Comparison of ENCODE assay signal across 30 cellular contexts in genomic region chr15:83993591-83993990, GRCh38.
DNase-seq lines count a peak whose midpoint lies in the region; FAIRE-seq and TF ChIP-seq lines count a peak whose summit lies in the region.
"Had no signal": no experiment of that assay in that cellular context is flagged by ENCODE, and none has a peak within 500 bp of the region (broad histone marks: within the 10 kb centered on the region; RNA-seq: fewer than 3 reads in every experiment).

No MANE protein-coding gene starts in this region.

- H3K4me1 ChIP-seq in astrocyte (ENCODE audit: insufficient read depth, low read length): no peaks in the 10 kb centered on the region
- H3K4me1 ChIP-seq in mesendoderm (ENCODE audit: control insufficient read depth, low read depth, low read length): no peaks in the 10 kb centered on the region
- H3K4me1 ChIP-seq: upper lobe of left lung had no signal

- H3K27ac ChIP-seq in astrocyte (ENCODE audit: low read depth, low read length): no peak overlapping the region
- no peak overlapping the region for H3K27ac ChIP-seq in mesendoderm (ENCODE audit: low read depth, low read length)
- H3K27ac ChIP-seq: 22Rv1, dorsolateral prefrontal cortex, upper lobe of left lung had no signal

- H3K9ac ChIP-seq in astrocyte (ENCODE audit: low read length) (no peak overlapping the region), mesendoderm (ENCODE audit: low read length) (no peak overlapping the region)

- H3K79me2 ChIP-seq in astrocyte (ENCODE audit: insufficient read depth, low read length) (no peaks in the 10 kb centered on the region), mesendoderm (ENCODE audit: control insufficient read depth, insufficient read depth, low read length) (no peaks in the 10 kb centered on the region)

- no peaks in the 10 kb centered on the region for H3K9me3 ChIP-seq in astrocyte (ENCODE audit: insufficient read depth, low read depth, low read length)
- H3K9me3 ChIP-seq: upper lobe of left lung had no signal

- H4K5ac ChIP-seq in mesendoderm (ENCODE audit: low read length): no peak overlapping the region

- peak; percentile 4 for TF ChIP-seq CTCF in astrocyte (IDR thresholded peaks at IDR 0.05; ENCODE audit: insufficient read depth, low read depth, low read length)

- WGBS in mesendoderm (ENCODE audit: extremely low coverage, insufficient coverage, low lambda C conversion rate): no CpG with 5 or more reads among the region's 2 CpGs

- no peak overlapping the region for H4K8ac ChIP-seq in mesendoderm (ENCODE audit: low read depth, low read length)

- H2AFZ ChIP-seq in astrocyte (ENCODE audit: low read depth, low read length): no peak overlapping the region

- H3K4ac ChIP-seq in mesendoderm (ENCODE audit: low read depth, low read length): no peak overlapping the region

- H3K79me1 ChIP-seq in mesendoderm (ENCODE audit: low read length): no peaks in the 10 kb centered on the region

- H2AK5ac ChIP-seq in mesendoderm (ENCODE audit: low read length): no peak overlapping the region

- H3K18ac ChIP-seq in mesendoderm (ENCODE audit: low read length): no peak overlapping the region

- FAIRE-seq in astrocyte (lab: Jason Lieb, UNC): no peak
- FAIRE-seq in urothelium cell line (lab: Jason Lieb, UNC): no peak

- H3K4me3 ChIP-seq in astrocyte (ENCODE audit: insufficient read depth, low read depth, low read length) (no peak overlapping the region), mesendoderm (ENCODE audit: low read length) (no peak overlapping the region)
- H3K4me3 ChIP-seq: dorsolateral prefrontal cortex, smooth muscle cell, upper lobe of left lung had no signal

- H2BK15ac ChIP-seq in mesendoderm (replicated peaks; ENCODE audit: low read depth): no peak overlapping the region

- no peaks in the 10 kb centered on the region for H3K9me3 Mint-ChIP-seq in astrocyte (ENCODE audit: unreplicated experiment)
- H3K9me3 Mint-ChIP-seq: activated naive CD4-positive, alpha-beta T cell treated with anti-CD3 and anti-CD28 coated beads, Interleukin-2, amount 50 U/mL, for 72 hours; activated T-helper 2 cell treated with anti-CD3 and anti-CD28 coated beads, Interferon-gamma antibody, Interleukin-2, Interleukin-4, amounts not matched to agents 10 μg/mL and 5 μg/mL and 100 μg/mL, durations not matched to agents 14 hours and 24 hours and 36 hours; central memory CD8-positive, alpha-beta T cell; memory B cell; T-helper 2 cell treated with Interferon-gamma antibody and Interleukin-4, amounts not matched to agents 5 μg/mL and 100 μg/mL, for 36 hours; WTC11 had no signal

- H3K4me1 Mint-ChIP-seq in astrocyte (ENCODE audit: low read depth, unreplicated experiment): peaks cover 3% of the 10 kb centered on the region
- H3K4me1 Mint-ChIP-seq: central memory CD8-positive, alpha-beta T cell; memory B cell; WTC11 had no signal

- H3K27me3 ChIP-seq in astrocyte (ENCODE audit: insufficient read depth, low read length) (no peaks in the 10 kb centered on the region), mesendoderm (ENCODE audit: insufficient read depth, low read length, poor library complexity) (no peaks in the 10 kb centered on the region)
- H3K27me3 ChIP-seq: dorsolateral prefrontal cortex, upper lobe of left lung had no signal

- no peaks in the 10 kb centered on the region for H4K20me1 ChIP-seq in astrocyte (ENCODE audit: insufficient read depth, low read length)

- H3K27me3 Mint-ChIP-seq in astrocyte (ENCODE audit: low read depth, unreplicated experiment): no peaks in the 10 kb centered on the region
- H3K27me3 Mint-ChIP-seq: memory B cell had no signal

- no peak overlapping the region for H3K27ac Mint-ChIP-seq in astrocyte (ENCODE audit: unreplicated experiment)
- H3K27ac Mint-ChIP-seq: activated naive CD4-positive, alpha-beta T cell treated with anti-CD3 and anti-CD28 coated beads, Interleukin-2, amount 50 U/mL, for 72 hours; activated T-helper 2 cell treated with anti-CD3 and anti-CD28 coated beads, Interferon-gamma antibody, Interleukin-2, Interleukin-4, amounts not matched to agents 10 μg/mL and 5 μg/mL and 100 μg/mL, durations not matched to agents 14 hours and 24 hours and 36 hours; B cell; memory B cell; T-helper 2 cell treated with Interferon-gamma antibody and Interleukin-4, amounts not matched to agents 5 μg/mL and 100 μg/mL, for 36 hours; WTC11 had no signal

- H3K4me3 Mint-ChIP-seq in astrocyte (ENCODE audit: unreplicated experiment): no peak overlapping the region
- H3K4me3 Mint-ChIP-seq: B cell; central memory CD8-positive, alpha-beta T cell; memory B cell; T-helper 2 cell treated with Interferon-gamma antibody and Interleukin-4, amounts not matched to agents 5 μg/mL and 100 μg/mL, for 36 hours; WTC11 had no signal

- no peak overlapping the region for H3K4me2 ChIP-seq in astrocyte (ENCODE audit: low read length)
- H3K4me2 ChIP-seq in mesendoderm (ENCODE audit: low read length): no peak overlapping the region
- H3K4me2 ChIP-seq: smooth muscle cell had no signal

- no peak overlapping the region for H3K56ac ChIP-seq in mesendoderm (ENCODE audit: low read length)

- no peak overlapping the region for H2BK120ac ChIP-seq in mesendoderm (ENCODE audit: low read depth, low read length)

- peaks cover 2% of the 10 kb centered on the region for H3K36me3 Mint-ChIP-seq in astrocyte (ENCODE audit: low read depth, unreplicated experiment)
- H3K36me3 Mint-ChIP-seq: activated naive CD4-positive, alpha-beta T cell treated with anti-CD3 and anti-CD28 coated beads, Interleukin-2, amount 50 U/mL, for 72 hours; memory B cell; WTC11 had no signal

- DNase-seq in DMS 273 (lab: John Stamatoyannopoulos, UW; ENCODE audit: unreplicated experiment) (peak; percentile 9), DMS 273 treated with DMSO at 0.1 percent for 48 hours (lab: John Stamatoyannopoulos, UW) (no peak), HT-29 (ENCODE audit: low spot score) (peak; percentile 19), astrocyte (ENCODE audit: low read depth) (no peak), mesendoderm (peak; percentile 21), urothelium cell line (ENCODE audit: low spot score) (no peak), ecto neural progenitor cell (ENCODE audit: low spot score) (no peak), T1000 (lab: John Stamatoyannopoulos, UW) (no peak)
- DNase-seq: activated CD4-positive, alpha-beta T cell treated with anti-CD3 and anti-CD28 coated beads, Interleukin-2, amount 50 U/mL, for 4 hours; activated CD8-positive, alpha-beta memory T cell treated with anti-CD3 and anti-CD28 coated beads, Interleukin-2, amount 50 U/mL, for 48 hours; anterior cingulate cortex; dorsolateral prefrontal cortex; GF-D8; Kasumi-1; NCI-H1105 treated with DMSO at 0.1 percent for 48 hours; NCI-H2029 treated with DMSO at 0.1 percent for 48 hours; NCI-H2227 treated with DMSO at 0.1 percent for 48 hours; NCI-H748 treated with DMSO at 0.1 percent for 48 hours; occipital lobe; stimulated activated CD4-positive, alpha-beta T cell treated with anti-CD3 and anti-CD28 coated beads, Interleukin-2, amount 100 ng/mL, for 24 hours; upper lobe of left lung had no signal

- no peak overlapping the region for H3K23ac ChIP-seq in mesendoderm (ENCODE audit: low read length)

- H3K36me3 ChIP-seq in astrocyte (ENCODE audit: insufficient read depth, low read length): no peaks in the 10 kb centered on the region
- H3K36me3 ChIP-seq in mesendoderm (ENCODE audit: control insufficient read depth, insufficient read depth, low read length): no peaks in the 10 kb centered on the region
- H3K36me3 ChIP-seq: upper lobe of left lung had no signal

- H2BK5ac ChIP-seq in mesendoderm (ENCODE audit: low read length): no peak overlapping the region

Comparison
In these comparisons a context has a peak if more than half of its experiments do, and no peak if none do; other contexts are left out.
1. DNase-seq: peak in DMS 273 (single experiment), HT-29 (single experiment) and mesendoderm (single experiment); none in DMS 273 treated with DMSO at 0.1 percent for 48 hours (single experiment), astrocyte (single experiment), urothelium cell line (single experiment), ecto neural progenitor cell (single experiment) and T1000 (single experiment).